Comparison of ENCODE assay signal across 8 cellular contexts in the genomic region with DNA sequence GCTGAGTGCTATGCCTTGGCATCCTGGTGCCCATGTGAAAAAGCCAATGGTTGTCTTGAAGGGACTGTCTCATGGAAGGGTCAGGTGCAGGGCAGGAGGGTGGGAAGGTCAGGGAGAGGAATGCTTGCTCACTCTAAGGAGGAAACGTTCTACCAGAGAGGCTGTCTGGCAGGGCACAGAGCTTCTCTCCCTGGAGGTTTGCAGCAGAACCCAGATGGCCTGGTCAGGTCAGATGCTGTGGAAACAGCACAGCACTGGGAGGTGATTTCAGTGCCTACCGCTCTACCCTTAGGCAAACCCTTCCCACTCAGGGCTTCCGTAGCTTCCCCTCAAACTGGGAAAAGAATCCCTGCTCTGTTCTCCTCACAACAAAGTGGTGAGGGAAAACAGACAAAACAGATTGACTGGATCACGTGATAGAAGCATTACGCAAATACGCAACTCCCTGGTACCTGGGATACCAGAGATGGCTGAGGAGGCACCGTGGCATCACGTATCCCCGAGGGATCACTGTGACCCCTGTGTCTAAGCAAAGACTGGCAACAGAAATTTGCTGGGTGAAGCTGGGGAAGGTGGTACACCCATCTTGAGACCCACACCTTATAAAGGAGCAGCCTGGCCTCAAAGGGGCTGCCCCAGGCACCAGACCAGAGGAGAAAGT. TPM values are rescaled to one million over a fixed set of nuclear protein-coding genes. Genes with fewer than 3 reads are reported as not detected.
A peak's percentile ranks its signal among the peaks of the same experiment; 100 is the strongest.
DNase-seq lines count a peak whose midpoint lies in the region; ATAC-seq and TF ChIP-seq lines count a peak whose summit lies in the region.

No MANE protein-coding gene starts in this region.

- TF ChIP-seq CTCF in left lung (IDR thresholded peaks at IDR 0.05) (no peak), thyroid gland (IDR thresholded peaks at IDR 0.05) (no peak)

- CTCF ChIA-PET in activated CD4-positive, alpha-beta T cell treated with anti-CD3 and anti-CD28 coated beads, Interleukin-2, amount 10 ng/mL, durations not matched to agents 7 days and 5 days (lab: Charles Lee): interaction anchor here (1.7 kb wide), 2 partner anchors 24 to 378 kb away, joined by 4 to 7 read pairs; no protein-coding TSS in a partner anchor

- no peaks in the 10 kb centered on the region for H3K27me3 Mint-ChIP-seq in activated CD4-positive, alpha-beta T cell treated with anti-CD3 and anti-CD28 coated beads, Interleukin-2, amount 10 ng/mL, durations not matched to agents 7 days and 5 days

- TF ChIP-seq POLR2A in thyroid gland (IDR thresholded peaks at IDR 0.05): no peak

- no peak for ATAC-seq in activated naive CD4-positive, alpha-beta T cell treated with anti-CD3 and anti-CD28 coated beads, Interleukin-2, amount 50 U/mL, for 72 hours
- ATAC-seq in left lung: no peak

- no peaks in the 10 kb centered on the region for H3K9me3 Mint-ChIP-seq in activated CD4-positive, alpha-beta T cell treated with anti-CD3 and anti-CD28 coated beads, Interleukin-2, amount 10 ng/mL, durations not matched to agents 7 days and 5 days
- no peaks in the 10 kb centered on the region for H3K9me3 Mint-ChIP-seq in activated naive CD4-positive, alpha-beta T cell treated with anti-CD3 and anti-CD28 coated beads, Interleukin-2, amount 50 U/mL, for 72 hours

- H3K4me3 ChIP-seq in left lung (peak overlapping the region in 1 of 2 donors; percentile 99), thyroid gland (replicated peaks in 1 of 3) (no peak overlapping the region)

- intact Hi-C loops in left lung (cut with DNase I) (no loop called here), thyroid gland (cut with DNase I) (no loop called here), head of caudate nucleus (cut with DNase I) (loop anchor here (5.0 kb wide), 1 partner anchor 56 kb away; a partner anchor contains a TSS)

- peak overlapping the region; percentile 100 for H3K27ac Mint-ChIP-seq in activated CD4-positive, alpha-beta T cell treated with anti-CD3 and anti-CD28 coated beads, Interleukin-2, amount 10 ng/mL, durations not matched to agents 7 days and 5 days
- peak overlapping the region; percentile 93 to 98 for H3K27ac Mint-ChIP-seq in activated naive CD4-positive, alpha-beta T cell treated with anti-CD3 and anti-CD28 coated beads, Interleukin-2, amount 50 U/mL, for 72 hours

- H3K27ac ChIP-seq in left lung: peak overlapping the region; percentile 97 to 98
- H3K27ac ChIP-seq in thyroid gland: peak overlapping the region; percentile 98 to 99 (median 98)

- H3K9me3 ChIP-seq in left lung: no peaks in the 10 kb centered on the region
- no peaks in the 10 kb centered on the region for H3K9me3 ChIP-seq in thyroid gland

- H3K4me3 Mint-ChIP-seq in activated CD4-positive, alpha-beta T cell treated with anti-CD3 and anti-CD28 coated beads, Interleukin-2, amount 10 ng/mL, durations not matched to agents 7 days and 5 days: peak overlapping the region; percentile 75

- peaks cover 45 to 82% of the 10 kb centered on the region in 2 donors for H3K4me1 ChIP-seq in left lung
- peaks cover 73% of the 10 kb centered on the region in 2 donors for H3K4me1 ChIP-seq in thyroid gland

- WGBS in thyroid gland, 2 donors: 67 to 80% methylated on average over 9 of the region's 9 CpGs

- H3K4me1 Mint-ChIP-seq in activated CD4-positive, alpha-beta T cell treated with anti-CD3 and anti-CD28 coated beads, Interleukin-2, amount 10 ng/mL, durations not matched to agents 7 days and 5 days: peaks cover 59% of the 10 kb centered on the region

- H3K36me3 ChIP-seq in left lung: peaks cover 0 to 23% of the 10 kb centered on the region in 2 donors
- H3K36me3 ChIP-seq in thyroid gland: no peaks in the 10 kb centered on the region

- no peak for DNase-seq in activated CD4-positive, alpha-beta T cell treated with anti-CD3 and anti-CD28 coated beads, Interleukin-2, amount 10 ng/mL, durations not matched to agents 7 days and 5 days
- no peak for DNase-seq in activated CD4-positive, alpha-beta T cell treated with anti-CD3 and anti-CD28 coated beads, Interleukin-2, amount 50 U/mL, for 4 hours
- peak in 1 of 2 donors; percentile 50 for DNase-seq in activated naive CD4-positive, alpha-beta T cell treated with anti-CD3 and anti-CD28 coated beads, Interleukin-2, amount 50 U/mL, for 72 hours (ENCODE audit: low spot score in 2 of 2)
- DNase-seq in left lung (peak in 1 of 2 donors; percentile 51), thyroid gland (no peak), head of caudate nucleus (no peak), inferior parietal cortex (ENCODE audit: extremely low spot score) (no peak), activated gamma-delta T cell (lab: John Stamatoyannopoulos, UW) (no peak)

- H3K27me3 ChIP-seq in left lung (no peaks in the 10 kb centered on the region), thyroid gland (no peaks in the 10 kb centered on the region)

- H3K36me3 Mint-ChIP-seq in activated CD4-positive, alpha-beta T cell treated with anti-CD3 and anti-CD28 coated beads, Interleukin-2, amount 10 ng/mL, durations not matched to agents 7 days and 5 days (ENCODE audit: low read depth): peaks cover 54% of the 10 kb centered on the region
- peaks cover 59 to 65% of the 10 kb centered on the region in 2 donors for H3K36me3 Mint-ChIP-seq in activated naive CD4-positive, alpha-beta T cell treated with anti-CD3 and anti-CD28 coated beads, Interleukin-2, amount 50 U/mL, for 72 hours

- POLR2A ChIA-PET in activated CD4-positive, alpha-beta T cell treated with anti-CD3 and anti-CD28 coated beads, Interleukin-2, amount 10 ng/mL, durations not matched to agents 7 days and 5 days (lab: Charles Lee): no interaction called here

RNA-seq across cellular contexts. Expression of a gene that starts 3.9 kb away (rescaled TPM):
- total RNA-seq in activated CD4-positive, alpha-beta T cell treated with anti-CD3 and anti-CD28 coated beads, Interleukin-2, amount 10 ng/mL, durations not matched to agents 7 days and 5 days: 100 to 1,000 TPM; 136 to 152 TPM
- total RNA-seq in activated naive CD4-positive, alpha-beta T cell treated with anti-CD3 and anti-CD28 coated beads, Interleukin-2, amount 50 U/mL, for 72 hours: 100 to 1,000 TPM; 130 to 157 TPM
- total RNA-seq in left lung (100 to 1,000 TPM; 160 to 263 TPM), thyroid gland (100 to 1,000 TPM; 155 to 283 (median 200) TPM)

RNA-seq across cellular contexts. Expression of a gene that starts 54.6 kb away (rescaled TPM):
- total RNA-seq in activated CD4-positive, alpha-beta T cell treated with anti-CD3 and anti-CD28 coated beads, Interleukin-2, amount 10 ng/mL, durations not matched to agents 7 days and 5 days: 10 to 100 TPM; 35.6 to 36.5 TPM
- total RNA-seq in activated naive CD4-positive, alpha-beta T cell treated with anti-CD3 and anti-CD28 coated beads, Interleukin-2, amount 50 U/mL, for 72 hours: 10 to 100 TPM; 13.5 to 27.9 TPM
- total RNA-seq in left lung (10 to 100 TPM; 21.4 to 22.1 TPM), thyroid gland (10 to 100 TPM; 41.1 to 58.9 (median 47.3) TPM)
